34 cellular contexts compared by ENCODE assay signal in the genomic region with DNA sequence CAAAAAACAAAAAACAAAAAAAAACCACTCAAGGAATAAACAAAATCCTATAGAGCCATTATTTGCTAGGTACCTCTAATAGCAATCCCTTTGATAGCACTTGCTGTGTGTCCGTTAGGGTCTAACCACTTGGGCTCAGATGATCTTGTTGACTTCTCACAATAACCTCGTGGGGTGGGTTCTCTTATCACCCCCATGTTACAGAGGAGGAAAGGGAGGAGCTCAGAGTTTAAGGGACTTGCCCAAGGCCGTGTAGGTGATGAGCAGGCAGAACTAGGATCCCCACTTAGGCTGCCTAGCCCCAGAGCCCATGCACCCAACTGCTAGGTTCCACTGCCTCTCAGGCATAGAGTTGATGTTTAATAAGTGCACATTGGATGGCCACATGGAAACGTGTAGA.
"Had no signal": no experiment of that assay in that cellular context is flagged by ENCODE, and none has a peak within 500 bp of the region (broad histone marks: within the 10 kb centered on the region; RNA-seq: fewer than 3 reads in every experiment).

No MANE protein-coding gene starts in this region.

- H3K27ac ChIP-seq: ascending aorta, breast epithelium, cardiac muscle cell, esophagus muscularis mucosa, gastroesophageal sphincter, heart right ventricle had no signal

- H3K27me3 Mint-ChIP-seq: activated CD4-positive, alpha-beta memory T cell treated with anti-CD3 and anti-CD28 coated beads for 36 hours; activated CD4-positive, alpha-beta T cell treated with anti-CD3 and anti-CD28 coated beads for 36 hours; activated CD4-positive, alpha-beta T cell treated with anti-CD3 and anti-CD28 coated beads, Interleukin-2, amount 10 ng/mL, durations not matched to agents 24 days and 14 days; activated CD8-positive, alpha-beta memory T cell treated with anti-CD3 and anti-CD28 coated beads, Interleukin-2, amount 10 ng/mL, durations not matched to agents 7 days and 5 days; activated naive CD4-positive, alpha-beta T cell treated with anti-CD3 and anti-CD28 coated beads, Interleukin-2, amount 10 ng/mL, durations not matched to agents 7 days and 5 days; activated naive CD8-positive, alpha-beta T cell treated with anti-CD3 and anti-CD28 coated beads, Interleukin-2, amount 10 ng/mL, durations not matched to agents 7 days and 5 days; brain; effector memory CD8-positive, alpha-beta T cell; T-helper 17 cell had no signal

- H3K9me3 ChIP-seq: ascending aorta, breast epithelium, esophagus muscularis mucosa, gastroesophageal sphincter had no signal

- ATAC-seq: activated CD4-positive, alpha-beta T cell treated with anti-CD3 and anti-CD28 coated beads for 36 hours; activated CD8-positive, alpha-beta memory T cell treated with anti-CD3 and anti-CD28 coated beads, Interleukin-2, amount 10 ng/mL, durations not matched to agents 7 days and 5 days; activated CD8-positive, alpha-beta T cell treated with anti-CD3 and anti-CD28 coated beads, Interleukin-2, amount 10 ng/mL, durations not matched to agents 7 days and 5 days; activated naive CD4-positive, alpha-beta T cell treated with anti-CD3 and anti-CD28 coated beads, Interleukin-2, amount 50 U/mL, for 72 hours; effector memory CD8-positive, alpha-beta T cell; gastroesophageal sphincter; T-helper 17 cell had no signal

- H3K4me3 ChIP-seq: ascending aorta, breast epithelium, cardiac muscle cell, esophagus muscularis mucosa, gastroesophageal sphincter, heart right ventricle had no signal

- H3K27me3 ChIP-seq: ascending aorta, breast epithelium, cardiac muscle cell, esophagus muscularis mucosa, gastroesophageal sphincter, heart right ventricle had no signal

- H3K4me3 Mint-ChIP-seq: activated CD4-positive, alpha-beta memory T cell treated with anti-CD3 and anti-CD28 coated beads for 36 hours; activated CD4-positive, alpha-beta T cell treated with anti-CD3 and anti-CD28 coated beads for 36 hours; activated CD4-positive, alpha-beta T cell treated with anti-CD3 and anti-CD28 coated beads, Interleukin-2, amount 10 ng/mL, durations not matched to agents 24 days and 14 days; activated CD8-positive, alpha-beta memory T cell treated with anti-CD3 and anti-CD28 coated beads, Interleukin-2, amount 10 ng/mL, durations not matched to agents 7 days and 5 days; activated CD8-positive, alpha-beta T cell treated with anti-CD3 and anti-CD28 coated beads, Interleukin-2, amount 10 ng/mL, durations not matched to agents 7 days and 5 days; activated naive CD4-positive, alpha-beta T cell treated with anti-CD3 and anti-CD28 coated beads, Interleukin-2, amount 10 ng/mL, durations not matched to agents 7 days and 5 days; activated naive CD8-positive, alpha-beta T cell treated with anti-CD3 and anti-CD28 coated beads, Interleukin-2, amount 10 ng/mL, durations not matched to agents 7 days and 5 days; brain; effector memory CD8-positive, alpha-beta T cell; T-helper 17 cell; T-helper 2 cell treated with Interferon-gamma antibody and Interleukin-4, amounts not matched to agents 5 μg/mL and 100 μg/mL, for 36 hours had no signal

- H3K36me3 Mint-ChIP-seq: activated CD8-positive, alpha-beta memory T cell treated with anti-CD3 and anti-CD28 coated beads, Interleukin-2, amount 10 ng/mL, durations not matched to agents 7 days and 5 days had no signal

- DNase-seq: activated CD4-positive, alpha-beta memory T cell treated with anti-CD3 and anti-CD28 coated beads for 36 hours; activated CD4-positive, alpha-beta T cell treated with anti-CD3 and anti-CD28 coated beads for 36 hours; activated CD4-positive, alpha-beta T cell treated with anti-CD3 and anti-CD28 coated beads, Interleukin-2, amount 10 ng/mL, durations not matched to agents 24 days and 14 days; activated CD4-positive, CD25-positive, alpha-beta regulatory T cell; activated CD4-positive, CD25-positive, alpha-beta regulatory T cell treated with anti-CD3 and anti-CD28 coated beads, Interleukin-2, amount 50 U/mL, for 72 hours; activated CD8-positive, alpha-beta memory T cell treated with anti-CD3 and anti-CD28 coated beads, Interleukin-2, amount 10 ng/mL, durations not matched to agents 7 days and 5 days; activated CD8-positive, alpha-beta memory T cell treated with anti-CD3 and anti-CD28 coated beads, Interleukin-2, amount 50 U/mL, for 4 hours; activated CD8-positive, alpha-beta T cell treated with anti-CD3 and anti-CD28 coated beads, Interleukin-2, amount 10 ng/mL, durations not matched to agents 7 days and 5 days; activated gamma-delta T cell; activated naive CD4-positive, alpha-beta T cell; activated naive CD4-positive, alpha-beta T cell treated with anti-CD3 and anti-CD28 coated beads, Interleukin-2, amount 10 ng/mL, durations not matched to agents 7 days and 5 days; activated naive CD8-positive, alpha-beta T cell treated with anti-CD3 and anti-CD28 coated beads, Interleukin-2, amount 10 ng/mL, durations not matched to agents 7 days and 5 days; activated T-cell treated with anti-CD3 and anti-CD28 coated beads, Interleukin-2, amount 50 U/mL, for 1 hour; activated T-cell treated with anti-CD3 and anti-CD28 coated beads, Interleukin-2, amount 50 U/mL, for 48 hours; central memory CD4-positive, alpha-beta T cell; cerebellar nuclear complex; cortex of kidney; dermis blood vessel endothelial cell; effector CD4-positive, alpha-beta T cell; effector memory CD8-positive, alpha-beta T cell; erythroblast; foreskin melanocyte; heart right ventricle; T-helper 1 cell; T-helper 17 cell; T1000 had no signal

- H3K9me3 Mint-ChIP-seq: activated CD4-positive, alpha-beta memory T cell treated with anti-CD3 and anti-CD28 coated beads for 36 hours; effector memory CD8-positive, alpha-beta T cell; T-helper 2 cell treated with Interferon-gamma antibody and Interleukin-4, amounts not matched to agents 5 μg/mL and 100 μg/mL, for 36 hours had no signal

- H3K27ac Mint-ChIP-seq: activated CD4-positive, alpha-beta memory T cell treated with anti-CD3 and anti-CD28 coated beads for 36 hours; activated CD4-positive, alpha-beta T cell treated with anti-CD3 and anti-CD28 coated beads for 36 hours; activated CD4-positive, alpha-beta T cell treated with anti-CD3 and anti-CD28 coated beads, Interleukin-2, amount 10 ng/mL, durations not matched to agents 24 days and 14 days; activated CD8-positive, alpha-beta memory T cell treated with anti-CD3 and anti-CD28 coated beads, Interleukin-2, amount 10 ng/mL, durations not matched to agents 7 days and 5 days; activated CD8-positive, alpha-beta T cell treated with anti-CD3 and anti-CD28 coated beads, Interleukin-2, amount 10 ng/mL, durations not matched to agents 7 days and 5 days; activated naive CD4-positive, alpha-beta T cell treated with anti-CD3 and anti-CD28 coated beads, Interleukin-2, amount 10 ng/mL, durations not matched to agents 7 days and 5 days; activated naive CD4-positive, alpha-beta T cell treated with anti-CD3 and anti-CD28 coated beads, Interleukin-2, amount 50 U/mL, for 72 hours; activated naive CD8-positive, alpha-beta T cell treated with anti-CD3 and anti-CD28 coated beads, Interleukin-2, amount 10 ng/mL, durations not matched to agents 7 days and 5 days; effector memory CD8-positive, alpha-beta T cell; T-helper 17 cell; T-helper 2 cell treated with Interferon-gamma antibody and Interleukin-4, amounts not matched to agents 5 μg/mL and 100 μg/mL, for 36 hours had no signal

- H3K36me3 ChIP-seq: ascending aorta, breast epithelium, cardiac muscle cell, esophagus muscularis mucosa, gastroesophageal sphincter, heart right ventricle had no signal

- H3K4me1 ChIP-seq: breast epithelium had no signal
